ENCODE assay signal across 14 cellular contexts in the genomic region with DNA sequence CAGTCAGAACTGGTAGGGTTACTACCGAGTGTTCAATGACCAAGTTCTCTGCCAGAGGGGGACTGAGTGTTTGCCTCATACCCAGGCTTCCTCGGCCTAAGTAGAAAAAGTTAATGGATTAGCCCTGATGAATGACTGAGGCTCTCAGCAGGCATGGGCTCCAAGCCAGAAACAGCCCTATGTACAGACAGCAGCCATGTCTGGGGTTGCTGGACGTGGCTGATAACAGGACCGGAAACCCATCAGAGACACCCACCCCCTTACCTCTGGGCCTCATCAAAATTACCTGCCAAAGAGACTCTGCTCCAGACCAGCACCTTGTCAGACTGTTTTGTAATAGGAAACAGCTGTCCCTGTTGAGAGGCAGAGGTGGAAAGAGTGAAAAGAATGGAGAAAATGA.
DNase-seq lines count a peak whose midpoint lies in the region; ATAC-seq and TF ChIP-seq lines count a peak whose summit lies in the region.
"Had no signal": no experiment of that assay in that cellular context is flagged by ENCODE, and none has a peak within 500 bp of the region (broad histone marks: within the 10 kb centered on the region; RNA-seq: fewer than 3 reads in every experiment).

No MANE protein-coding gene starts in this region.

- peaks cover 9 to 18% of the 10 kb centered on the region in 2 experiments; a peak in 3 of 4 replicates for H3K4me1 ChIP-seq in SK-N-SH (ENCODE audit: control insufficient read depth in 1 of 2, insufficient read depth in 2 of 2, low read depth in 1 of 2, low read length in 1 of 2)
- peaks cover 0 to 11% (median 3%) of the 10 kb centered on the region in 4 donors for H3K4me1 ChIP-seq in transverse colon
- no peaks in the 10 kb centered on the region for H3K4me1 ChIP-seq in mucosa of descending colon (ENCODE audit: low read depth)
- H3K4me1 ChIP-seq: testis had no signal

- H3K36me3 ChIP-seq in SK-N-SH (replicated peaks in 1 of 2; ENCODE audit: control insufficient read depth in 1 of 2, insufficient read depth in 2 of 2, low read length in 1 of 2): no peaks in the 10 kb centered on the region
- no peaks in the 10 kb centered on the region for H3K36me3 ChIP-seq in transverse colon
- no peaks in the 10 kb centered on the region for H3K36me3 ChIP-seq in mucosa of descending colon (ENCODE audit: low read depth)
- H3K36me3 ChIP-seq: ascending aorta had no signal

- POLR2A ChIA-PET in SK-N-SH (lab: Yijun Ruan, JAX): interaction anchor here (0.5 kb wide), 1 partner anchor 504 kb away, joined by 3 read pairs; no protein-coding TSS in a partner anchor

- TF ChIP-seq EP300 in SK-N-SH (IDR thresholded peaks at IDR 0.05; ENCODE audit: borderline replicate concordance in 1 of 2, low read depth in 1 of 2, low read length in 1 of 2): peak in 1 of 2 experiments; percentile 96; a peak in 2 of 4 replicates
- TF ChIP-seq EP300 in transverse colon (IDR thresholded peaks at IDR 0.05; ENCODE audit: low read depth): no peak

- TF ChIP-seq CTCF in SK-N-SH (IDR thresholded peaks at IDR 0.05): no peak
- no peak for TF ChIP-seq CTCF in transverse colon (IDR thresholded peaks at IDR 0.05)
- TF ChIP-seq CTCF in mucosa of descending colon (IDR thresholded peaks at IDR 0.05): no peak

- no peaks in the 10 kb centered on the region for H3K79me2 ChIP-seq in SK-N-SH (ENCODE audit: insufficient read depth)

- H3K27ac ChIP-seq in SK-N-SH (ENCODE audit: low read depth in 2 of 2, low read length in 1 of 2) (peak overlapping the region in 1 of 2 experiments; percentile 99; a peak in 2 of 4 replicates), transverse colon (peak overlapping the region in 3 of 4 donors; percentile 8 to 43 (median 31))
- H3K27ac ChIP-seq: ascending aorta, testis had no signal

- no peak for TF ChIP-seq RAD21 in SK-N-SH (IDR thresholded peaks at IDR 0.05; ENCODE audit: low read length)

- 18% methylated on average over 4 of the region's 4 CpGs for WGBS in SK-N-SH (ENCODE audit: low lambda C conversion rate)
- 67% methylated on average over 4 of the region's 4 CpGs; no CpG with 5 or more reads in 1 of the 2 donors for WGBS in transverse colon (ENCODE audit: low coverage in 1 of 2), 2 donors

- no peaks in the 10 kb centered on the region for H3K27me3 ChIP-seq in SK-N-SH (ENCODE audit: insufficient read depth)
- H3K27me3 ChIP-seq in transverse colon: no peaks in the 10 kb centered on the region
- H3K27me3 ChIP-seq: ascending aorta, testis had no signal

- H4K20me1 ChIP-seq in SK-N-SH (ENCODE audit: insufficient read depth): no peaks in the 10 kb centered on the region

- DNase-seq in NCI-H510A treated with DMSO at 0.1 percent for 48 hours (lab: John Stamatoyannopoulos, UW): peak; percentile 77
- DNase-seq in NCI-H510A (lab: John Stamatoyannopoulos, UW): no peak
- DNase-seq in SK-N-SH: peak; percentile 87
- peak; percentile 25 for DNase-seq in iPS-NIHi11 (ENCODE audit: low spot score)
- no peak for DNase-seq in transverse colon
- no peak for DNase-seq in midbrain (lab: John Stamatoyannopoulos, UW)
- DNase-seq in H4 (ENCODE audit: low spot score): no peak
- no peak for DNase-seq in mucosa of descending colon
- DNase-seq: activated T-cell treated with anti-CD3 and anti-CD28 coated beads, Interleukin-2, amount 50 U/mL, for 4 hours; hypothalamus; NCI-H446 treated with DMSO at 0.1 percent for 48 hours; retina; testis had no signal

- H2AFZ ChIP-seq in SK-N-SH (ENCODE audit: low read depth): peak overlapping the region; percentile 42

- ATAC-seq in mucosa of descending colon: no peak
- ATAC-seq: activated T-cell treated with anti-CD3 and anti-CD28 coated beads, Interleukin-2, amount 50 U/mL, for 4 hours had no signal

- no peaks in the 10 kb centered on the region for H3K9me2 ChIP-seq in SK-N-SH

- H3K9ac ChIP-seq in SK-N-SH: no peak overlapping the region

- CTCF ChIA-PET in SK-N-SH (lab: Yijun Ruan, JAX): interaction anchor here (0.8 to 1.6 kb wide), 5 partner anchors 38 to 396 kb away, joined by 3 to 6 read pairs (median 4); no protein-coding TSS in a partner anchor

- intact Hi-C loops in transverse colon (cut with DNase I; ENCODE audit: low total_unique reads): no loop called here
- intact Hi-C loops in mucosa of descending colon (cut with DNase I, micrococcal nuclease): no loop called here

- H3K4me2 ChIP-seq in SK-N-SH: no peak overlapping the region; the same call in 1 of the 2 replicates

- H3F3A ChIP-seq in SK-N-SH (replicated peaks; ENCODE audit: insufficient read depth): no peaks in the 10 kb centered on the region

- in situ Hi-C loops in transverse colon (cut with MboI; ENCODE audit: low pct_ligation_motif_present in 1 of 4, low pct_unique_long_range_greater_than_20kb in 1 of 4, low sequenced_read_pairs in 3 of 4): no loop called here

- H3K9me3 ChIP-seq in SK-N-SH: no peaks in the 10 kb centered on the region
- no peaks in the 10 kb centered on the region for H3K9me3 ChIP-seq in transverse colon
- H3K9me3 ChIP-seq in mucosa of descending colon: no peaks in the 10 kb centered on the region
- H3K9me3 ChIP-seq: ascending aorta, testis had no signal

- H3K4me3 ChIP-seq in SK-N-SH (ENCODE audit: low read depth in 2 of 2, low read length in 1 of 2) (no peak overlapping the region), transverse colon (no peak overlapping the region), mucosa of descending colon (no peak overlapping the region)
- H3K4me3 ChIP-seq: ascending aorta had no signal

- TF ChIP-seq POLR2A in transverse colon (IDR thresholded peaks at IDR 0.05): no peak

TF ChIP-seq in SK-N-SH, 30 proteins besides CTCF, POLR2A, EP300 and RAD21:
- TF ChIP-seq RXRA (IDR thresholded peaks at IDR 0.05; ENCODE audit: borderline replicate concordance, low read depth) (no peak), NFIC (IDR thresholded peaks at IDR 0.05; ENCODE audit: borderline replicate concordance) (peak; percentile 40; the same call in 1 of the 2 replicates), TCF12 (IDR thresholded peaks at IDR 0.05) (peak; percentile 76), CHD2 (IDR thresholded peaks at IDR 0.05; ENCODE audit: low read length, partially characterized antibody) (peak; percentile 58), FOXJ3 (CRISPR knock-in tag; IDR thresholded peaks at IDR 0.05) (peak; percentile 69), SMC3 (IDR thresholded peaks at IDR 0.05; ENCODE audit: low read depth, low read length) (no peak), GATA2 (CRISPR knock-in tag; IDR thresholded peaks at IDR 0.05) (peak; percentile 80), MXI1 (IDR thresholded peaks at IDR 0.05; ENCODE audit: low read depth, low read length) (no peak; the same call in 1 of the 2 replicates), RFX5 (IDR thresholded peaks at IDR 0.05; ENCODE audit: low read length) (peak; percentile 53; the same call in 1 of the 2 replicates), RCOR1 (IDR thresholded peaks at IDR 0.05; ENCODE audit: low read length) (peak; percentile 70), TEAD4 (IDR thresholded peaks at IDR 0.05; ENCODE audit: borderline replicate concordance, insufficient read depth) (no peak)
- TF ChIP-seq, protein P1, sequence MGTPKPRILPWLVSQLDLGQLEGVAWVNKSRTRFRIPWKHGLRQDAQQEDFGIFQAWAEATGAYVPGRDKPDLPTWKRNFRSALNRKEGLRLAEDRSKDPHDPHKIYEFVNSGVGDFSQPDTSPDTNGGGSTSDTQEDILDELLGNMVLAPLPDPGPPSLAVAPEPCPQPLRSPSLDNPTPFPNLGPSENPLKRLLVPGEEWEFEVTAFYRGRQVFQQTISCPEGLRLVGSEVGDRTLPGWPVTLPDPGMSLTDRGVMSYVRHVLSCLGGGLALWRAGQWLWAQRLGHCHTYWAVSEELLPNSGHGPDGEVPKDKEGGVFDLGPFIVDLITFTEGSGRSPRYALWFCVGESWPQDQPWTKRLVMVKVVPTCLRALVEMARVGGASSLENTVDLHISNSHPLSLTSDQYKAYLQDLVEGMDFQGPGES (IDR thresholded peaks at IDR 0.05; ENCODE audit: low read depth, low read length): no peak
- TF ChIP-seq, protein P2, sequence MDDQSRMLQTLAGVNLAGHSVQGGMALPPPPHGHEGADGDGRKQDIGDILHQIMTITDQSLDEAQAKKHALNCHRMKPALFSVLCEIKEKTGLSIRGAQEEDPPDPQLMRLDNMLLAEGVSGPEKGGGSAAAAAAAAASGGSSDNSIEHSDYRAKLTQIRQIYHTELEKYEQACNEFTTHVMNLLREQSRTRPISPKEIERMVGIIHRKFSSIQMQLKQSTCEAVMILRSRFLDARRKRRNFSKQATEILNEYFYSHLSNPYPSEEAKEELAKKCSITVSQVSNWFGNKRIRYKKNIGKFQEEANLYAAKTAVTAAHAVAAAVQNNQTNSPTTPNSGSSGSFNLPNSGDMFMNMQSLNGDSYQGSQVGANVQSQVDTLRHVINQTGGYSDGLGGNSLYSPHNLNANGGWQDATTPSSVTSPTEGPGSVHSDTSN (IDR thresholded peaks at IDR 0.05): peak; percentile 16; the same call in 1 of the 2 replicates
TF ChIP-seq in SK-N-SH: peak in this region for 8.

Comparison
In these comparisons a context has a peak if more than half of its experiments do, and no peak if none do; other contexts are left out.
1. DNase-seq: peak in NCI-H510A treated with DMSO at 0.1 percent for 48 hours (single experiment), SK-N-SH (single experiment) and iPS-NIHi11 (single experiment); none in NCI-H510A (single experiment), transverse colon (single experiment), midbrain (single experiment), H4 (single experiment) and mucosa of descending colon (0 of 3).